10 cellular contexts compared by ENCODE assay signal in the genomic region with DNA sequence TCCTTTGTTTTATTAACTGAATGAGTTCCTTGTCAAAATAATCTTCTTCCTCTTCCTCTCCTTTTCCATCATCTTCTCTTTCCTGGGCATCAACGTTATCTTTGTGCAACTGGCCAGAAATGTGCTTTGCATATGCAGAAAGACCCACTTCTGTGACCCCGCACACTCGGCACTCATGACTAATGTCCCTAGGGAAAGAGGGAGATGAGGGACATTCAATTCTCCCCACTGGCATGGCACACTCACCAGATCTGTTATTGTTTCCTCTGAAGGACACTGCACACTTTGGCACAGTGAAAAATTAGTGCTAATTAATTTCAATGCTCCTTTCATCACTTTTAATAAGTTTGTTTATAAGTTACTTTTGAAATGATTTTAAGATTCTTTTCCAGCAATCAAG. TPM values are rescaled to one million over a fixed set of nuclear protein-coding genes. Genes with fewer than 3 reads are reported as not detected.
DNase-seq lines count a peak whose midpoint lies in the region; ATAC-seq and TF ChIP-seq lines count a peak whose summit lies in the region.
"Had no signal": no experiment of that assay in that cellular context is flagged by ENCODE, and none has a peak within 500 bp of the region (broad histone marks: within the 10 kb centered on the region; RNA-seq: fewer than 3 reads in every experiment).

No MANE protein-coding gene starts in this region.

- H3K4me1 Mint-ChIP-seq in memory B cell = peaks cover 15% of the 10 kb centered on the region
- no peaks in the 10 kb centered on the region for H3K4me1 Mint-ChIP-seq in stimulated activated naive CD8-positive, alpha-beta T cell treated with anti-CD3 and anti-CD28 coated beads, Interleukin-15, amount 100 ng/mL, for 72 hours
- H3K4me1 Mint-ChIP-seq in activated naive CD8-positive, alpha-beta T cell treated with anti-CD3 and anti-CD28 coated beads for 36 hours = peaks cover 11% of the 10 kb centered on the region

- H3K36me3 ChIP-seq in thyroid gland = no peaks in the 10 kb centered on the region

- H3K27ac Mint-ChIP-seq in memory B cell = peak overlapping the region; percentile 99
- peak overlapping the region in 1 of 2 donors; percentile 13 for H3K27ac Mint-ChIP-seq in stimulated activated naive CD8-positive, alpha-beta T cell treated with anti-CD3 and anti-CD28 coated beads, Interleukin-15, amount 100 ng/mL, for 72 hours
- H3K27ac Mint-ChIP-seq in activated naive CD8-positive, alpha-beta T cell treated with anti-CD3 and anti-CD28 coated beads for 36 hours = no peak overlapping the region

- no peak for ATAC-seq in memory B cell (ENCODE audit: low read depth)
- ATAC-seq in stimulated activated naive CD8-positive, alpha-beta T cell treated with anti-CD3 and anti-CD28 coated beads, Interleukin-15, amount 100 ng/mL, for 72 hours = no peak

- H3K4me3 Mint-ChIP-seq in memory B cell = peak overlapping the region; percentile 67
- no peak overlapping the region for H3K4me3 Mint-ChIP-seq in stimulated activated naive CD8-positive, alpha-beta T cell treated with anti-CD3 and anti-CD28 coated beads, Interleukin-15, amount 100 ng/mL, for 72 hours
- H3K4me3 Mint-ChIP-seq in activated naive CD8-positive, alpha-beta T cell treated with anti-CD3 and anti-CD28 coated beads for 36 hours = no peak overlapping the region

- peaks cover 8 to 18% of the 10 kb centered on the region in 2 donors for H3K4me1 ChIP-seq in thyroid gland

- peak overlapping the region; percentile 66 to 83 (median 68) for H3K27ac ChIP-seq in thyroid gland

- H3K4me3 ChIP-seq in thyroid gland (replicated peaks in 1 of 3) = no peak overlapping the region

- no peak for TF ChIP-seq CTCF in thyroid gland (IDR thresholded peaks at IDR 0.05)

- WGBS in thyroid gland, 2 donors = 41 to 50% methylated on average over 3 of the region's 3 CpGs

- peak; percentile 68 for DNase-seq in NAMALWA (ENCODE audit: low spot score)
- peak; percentile 48 for DNase-seq in dermis blood vessel endothelial cell
- no peak for DNase-seq in memory B cell (ENCODE audit: low spot score in 2 of 2)
- DNase-seq in thyroid gland = no peak
- DNase-seq in stimulated activated naive CD8-positive, alpha-beta T cell treated with anti-CD3 and anti-CD28 coated beads, Interleukin-15, amount 100 ng/mL, for 72 hours = no peak
- DNase-seq in DMS153 (lab: John Stamatoyannopoulos, UW) = no peak
- DNase-seq in activated naive CD8-positive, alpha-beta T cell treated with anti-CD3 and anti-CD28 coated beads for 36 hours = no peak
- DNase-seq in HCEC 1CT = no peak
- DNase-seq: effector memory CD4-positive, alpha-beta T cell; NCI-H1105 treated with DMSO at 0.1 percent for 48 hours had no signal

- TF ChIP-seq POLR2A in thyroid gland (IDR thresholded peaks at IDR 0.05) = no peak

- no peaks in the 10 kb centered on the region for H3K27me3 Mint-ChIP-seq in memory B cell
- H3K27me3 Mint-ChIP-seq in stimulated activated naive CD8-positive, alpha-beta T cell treated with anti-CD3 and anti-CD28 coated beads, Interleukin-15, amount 100 ng/mL, for 72 hours = no peaks in the 10 kb centered on the region
- no peaks in the 10 kb centered on the region for H3K27me3 Mint-ChIP-seq in activated naive CD8-positive, alpha-beta T cell treated with anti-CD3 and anti-CD28 coated beads for 36 hours

- intact Hi-C loops in thyroid gland (cut with DNase I) = loop anchor here (5.0 kb wide), 1 partner anchor 195 kb away; no protein-coding TSS in a partner anchor

- no peaks in the 10 kb centered on the region for H3K9me3 ChIP-seq in thyroid gland

- H3K36me3 Mint-ChIP-seq in memory B cell = peaks cover 10% of the 10 kb centered on the region
- no peaks in the 10 kb centered on the region for H3K36me3 Mint-ChIP-seq in activated naive CD8-positive, alpha-beta T cell treated with anti-CD3 and anti-CD28 coated beads for 36 hours

- H3K27me3 ChIP-seq in thyroid gland = no peaks in the 10 kb centered on the region

- H3K9me3 Mint-ChIP-seq in memory B cell = no peaks in the 10 kb centered on the region
- H3K9me3 Mint-ChIP-seq in stimulated activated naive CD8-positive, alpha-beta T cell treated with anti-CD3 and anti-CD28 coated beads, Interleukin-15, amount 100 ng/mL, for 72 hours = no peaks in the 10 kb centered on the region
- H3K9me3 Mint-ChIP-seq in activated naive CD8-positive, alpha-beta T cell treated with anti-CD3 and anti-CD28 coated beads for 36 hours = no peaks in the 10 kb centered on the region

RNA-seq across cellular contexts. Expression of gene ZNF106, which starts 34.0 kb away (rescaled TPM):
- total RNA-seq in dermis blood vessel endothelial cell (46.3 and 58.3 TPM in 2 replicates), thyroid gland (10 to 100 TPM; 42.9 to 54.8 (median 50.3) TPM)
- 10 to 100 TPM; 53.1 to 55.8 TPM for total RNA-seq in activated naive CD8-positive, alpha-beta T cell treated with anti-CD3 and anti-CD28 coated beads for 36 hours

RNA-seq across cellular contexts. Expression of gene SNAP23, which starts 38.5 kb away (rescaled TPM):
- total RNA-seq in dermis blood vessel endothelial cell = 181 and 203 TPM in 2 replicates
- total RNA-seq in thyroid gland = 10 to 100 TPM; 55.7 to 76.9 (median 69.6) TPM
- 10 to 100 TPM; 37.6 to 42.3 TPM for total RNA-seq in activated naive CD8-positive, alpha-beta T cell treated with anti-CD3 and anti-CD28 coated beads for 36 hours

Comparison
In these comparisons a context has a peak if more than half of its experiments do, and no peak if none do; other contexts are left out.
1. DNase-seq: peak in NAMALWA (single experiment) and dermis blood vessel endothelial cell (single experiment); none in memory B cell (0 of 2), thyroid gland (0 of 2), stimulated activated naive CD8-positive, alpha-beta T cell treated with anti-CD3 and anti-CD28 coated beads, Interleukin-15, amount 100 ng/mL, for 72 hours (0 of 2), DMS153 (single experiment), activated naive CD8-positive, alpha-beta T cell treated with anti-CD3 and anti-CD28 coated beads for 36 hours (single experiment) and HCEC 1CT (single experiment).